Comparison of ENCODE assay signal across 23 cellular contexts in the genomic region with DNA sequence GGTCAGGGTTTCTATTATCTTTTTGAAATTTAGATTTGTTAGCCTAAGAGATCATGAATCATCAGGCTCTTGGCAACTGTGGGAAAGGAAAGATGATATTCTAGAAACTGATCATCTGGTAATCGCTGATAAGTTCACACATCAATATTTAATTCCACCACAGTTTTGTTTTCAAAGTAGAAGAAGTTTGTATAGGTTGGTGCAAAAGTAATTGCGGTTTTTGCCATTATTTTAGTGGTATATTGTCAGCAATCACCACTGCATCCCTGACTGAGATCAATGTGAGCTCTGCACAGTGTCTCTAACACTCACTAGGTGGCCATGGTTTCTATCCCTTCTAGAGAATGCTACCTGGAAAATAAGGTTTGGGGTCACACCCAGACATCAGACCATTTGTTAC.
"Had no signal": no experiment of that assay in that cellular context is flagged by ENCODE, and none has a peak within 500 bp of the region (broad histone marks: within the 10 kb centered on the region; RNA-seq: fewer than 3 reads in every experiment).

No MANE protein-coding gene starts in this region.

- H3K36me3 ChIP-seq: cardiac muscle cell, Peyer's patch, SJSA1 had no signal

- DNase-seq: activated B cell treated with CpG ODN at 0.5 μM for 24 hours; activated CD4-positive, alpha-beta T cell treated with anti-CD3 and anti-CD28 coated beads for 1 hour; activated CD4-positive, alpha-beta T cell treated with anti-CD3 and anti-CD28 coated beads, Interleukin-2, amount 10 ng/mL, durations not matched to agents 24 days and 14 days; activated CD4-positive, alpha-beta T cell treated with anti-CD3 and anti-CD28 coated beads, Interleukin-2, amount 50 U/mL, for 48 hours; activated CD8-positive, alpha-beta memory T cell treated with anti-CD3 and anti-CD28 coated beads, Interleukin-2, amount 10 ng/mL, durations not matched to agents 7 days and 5 days; activated effector memory CD4-positive, alpha-beta T cell treated with Interleukin-2 at 50 U/mL for 16 hours; activated naive CD4-positive, alpha-beta T cell; activated T-cell treated with anti-CD3 and anti-CD28 coated beads, Interleukin-2, amount 50 U/mL, for 24 hours; amygdala; KG1; NCI-H1092 treated with DMSO at 0.1 percent for 48 hours; NCI-H1417 treated with DMSO at 0.1 percent for 48 hours; NCI-H1694; NCI-H2029; NCI-H2107; NCI-H446; NCI-H524; SHP77 had no signal

- ATAC-seq: activated CD8-positive, alpha-beta memory T cell treated with anti-CD3 and anti-CD28 coated beads, Interleukin-2, amount 10 ng/mL, durations not matched to agents 7 days and 5 days; activated naive CD4-positive, alpha-beta T cell treated with anti-CD3 and anti-CD28 coated beads, Interleukin-2, amount 50 U/mL, for 72 hours; SK-N-SH treated with all-trans-retinoic acid at 6 μM for 48 hours had no signal

- H3K27me3 ChIP-seq: cardiac muscle cell, Peyer's patch, SJSA1 had no signal

- H3K27ac ChIP-seq: cardiac muscle cell, Peyer's patch, SJSA1 had no signal

- H3K4me3 ChIP-seq: cardiac muscle cell, Peyer's patch, SJSA1 had no signal

- H3K9me3 ChIP-seq: Peyer's patch, SJSA1 had no signal

- H3K4me1 ChIP-seq: Peyer's patch had no signal
